Comparison of ENCODE assay signal across 8 cellular contexts in the genomic region with DNA sequence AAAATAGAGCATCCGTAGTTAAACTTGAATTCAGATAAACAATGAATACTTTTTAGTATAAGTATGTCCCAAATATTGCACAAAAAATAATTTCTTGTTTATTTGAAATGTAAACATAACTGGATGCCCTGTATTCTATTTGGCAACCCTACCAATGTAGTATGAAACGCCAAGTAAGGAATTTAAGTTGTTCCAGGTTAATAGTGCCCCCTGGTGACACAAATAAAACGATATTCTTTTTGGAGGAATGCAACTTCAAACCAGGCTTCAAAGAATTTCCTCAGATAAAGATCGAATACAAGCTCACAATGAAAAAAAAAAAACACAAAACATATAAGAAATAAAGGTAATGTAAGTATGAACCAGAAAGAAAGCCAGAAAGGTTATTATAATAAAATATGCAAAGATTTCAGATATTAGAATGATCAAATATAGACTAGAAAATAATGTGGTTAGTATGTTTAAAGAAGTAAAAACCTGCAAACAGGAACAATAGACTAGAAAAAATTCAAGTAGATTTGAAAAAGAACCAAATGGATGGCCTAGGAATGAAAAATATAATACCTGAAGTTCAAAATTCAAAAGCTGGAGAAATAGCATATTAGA. TPM values are rescaled to one million over a fixed set of nuclear protein-coding genes. Genes with fewer than 3 reads are reported as not detected.
DNase-seq lines count a peak whose midpoint lies in the region; ATAC-seq, FAIRE-seq and TF ChIP-seq lines count a peak whose summit lies in the region.

No MANE protein-coding gene starts in this region.

- H3K36me3 Mint-ChIP-seq in osteocyte (ENCODE audit: unreplicated experiment): no peaks in the 10 kb centered on the region

- no peaks in the 10 kb centered on the region; the same call in 1 of the 2 replicates for H3K23me2 ChIP-seq in H1 (ENCODE audit: low read depth, low read length)

- H2BK5ac ChIP-seq in H1 (ENCODE audit: low read depth, low read length): no peak overlapping the region

- H3K4ac ChIP-seq in H1 (replicated peaks; ENCODE audit: insufficient read length, low read depth, low read length): no peak overlapping the region

- H3K4me3 ChIP-seq in H1 (ENCODE audit: extremely low read depth in 1 of 4, insufficient read depth in 2 of 4, low read depth in 3 of 4, low read length in 4 of 4): no peak overlapping the region

- H3K4me2 ChIP-seq in H1 (ENCODE audit: insufficient read depth in 1 of 2, low read depth in 2 of 2, low read length in 2 of 2): no peak overlapping the region

- H3K9ac ChIP-seq in H1 (replicated peaks in 1 of 4; ENCODE audit: extremely low read depth in 1 of 4, low read depth in 3 of 4, low read length in 3 of 4): no peak overlapping the region

- DNase-seq in ACHN (peak; percentile 62), NCI-H69 (lab: John Stamatoyannopoulos, UW) (peak; percentile 49), H1 (ENCODE audit: low read depth in 1 of 2, low spot score in 2 of 2) (no peak), osteocyte (ENCODE audit: extremely low spot score, unreplicated experiment) (no peak), cardiac septum (ENCODE audit: low spot score) (no peak)
- no peak for DNase-seq in stimulated activated CD4-positive, alpha-beta T cell treated with anti-CD3 and anti-CD28 coated beads, Interleukin-2, amount 100 ng/mL, for 48 hours

- no peaks in the 10 kb centered on the region for H3K4me1 ChIP-seq in H1 (replicated peaks in 1 of 4; ENCODE audit: control insufficient read depth in 3 of 4, insufficient read depth in 4 of 4, low read length in 3 of 4)

- H2AFZ ChIP-seq in H1 (ENCODE audit: low read length): no peak overlapping the region

- intact Hi-C loops in cardiac septum (cut with DNase I): loop anchor here (2.0 to 10.0 kb wide), 2 partner anchors 52 to 232 kb away; a partner anchor contains a TSS

- peak; percentile 36 for TF ChIP-seq CTCF in GM12873 (IDR thresholded peaks at IDR 0.05; ENCODE audit: insufficient read depth, low read depth, low read length, missing control alignments)
- TF ChIP-seq CTCF in H1 (IDR thresholded peaks at IDR 0.05; ENCODE audit: control extremely low read depth in 1 of 3, insufficient read depth in 1 of 3, low read depth in 1 of 3, low read length in 3 of 3): peak in 2 of 3 experiments; percentile 28 to 43; a peak in 2 of 4 replicates
- TF ChIP-seq CTCF in osteocyte (IDR thresholded peaks at IDR 0.05): peak; percentile 60

- CTCF ChIA-PET in H1 (lab: Charles Lee; ENCODE audit: partially characterized antibody): interaction anchor here (0.6 to 5.5 kb wide), 23 partner anchors 9 to 510 kb away, joined by 3 to 56 read pairs (median 4); no protein-coding TSS in a partner anchor

- no peak overlapping the region for H2BK120ac ChIP-seq in H1 (replicated peaks; ENCODE audit: low read depth, low read length)

- H3K79me2 ChIP-seq in H1 (ENCODE audit: control insufficient read depth in 1 of 2, insufficient read depth in 2 of 2, low read length in 2 of 2): no peaks in the 10 kb centered on the region

- in situ Hi-C loops in ACHN (cut with HindIII; ENCODE audit: low pct_ligation_motif_present, low pct_unique_long_range_greater_than_20kb, low sequenced_read_pairs): no loop called here

- H3K27me3 Mint-ChIP-seq in osteocyte (ENCODE audit: unreplicated experiment): no peaks in the 10 kb centered on the region

- no peak overlapping the region for H3K23ac ChIP-seq in H1 (ENCODE audit: insufficient read length)

- H3K27ac ChIP-seq in H1 (ENCODE audit: low read depth, low read length): no peak overlapping the region

- no peak overlapping the region for H3K14ac ChIP-seq in H1 (ENCODE audit: insufficient read length)

- no peaks in the 10 kb centered on the region for H3K27me3 ChIP-seq in H1 (replicated peaks in 1 of 4; ENCODE audit: control insufficient read depth in 3 of 4, extremely low read depth in 1 of 4, insufficient read depth in 3 of 4, low read length in 3 of 4)

- no peak for ATAC-seq in esophagus mucosa

- no peaks in the 10 kb centered on the region for H3K79me1 ChIP-seq in H1 (ENCODE audit: low read depth, low read length)

- TF ChIP-seq POLR2A in H1 (IDR thresholded peaks at IDR 0.05; ENCODE audit: control extremely low read depth in 1 of 2, low read depth in 2 of 2, low read length in 2 of 2): no peak

- H2BK12ac ChIP-seq in H1 (ENCODE audit: low read depth, low read length): no peak overlapping the region

- no peak overlapping the region for H3K27ac Mint-ChIP-seq in osteocyte (ENCODE audit: unreplicated experiment)

- no peak overlapping the region for H2BK20ac ChIP-seq in H1 (ENCODE audit: low read length)

- H3K56ac ChIP-seq in H1 (replicated peaks; ENCODE audit: insufficient read length, low read depth, low read length): no peak overlapping the region

- no peak overlapping the region for H2BK15ac ChIP-seq in H1 (ENCODE audit: low read length)

- 50% methylated on average over 4 of the region's 4 CpGs; no CpG with 5 or more reads in 1 of the 2 experiments for WGBS in H1 (ENCODE audit: extremely low coverage in 1 of 2, insufficient coverage in 1 of 2, insufficient read length in 1 of 2, insufficient replicate concordance in 2 of 2, low coverage in 1 of 2, low lambda C conversion rate in 2 of 2, missing lambda C conversion rate in 1 of 2), 2 experiments

- FAIRE-seq in H1 (lab: Jason Lieb, UNC): peak; percentile 78

- POLR2A ChIA-PET in H1 (lab: Charles Lee; ENCODE audit: partially characterized antibody): no interaction called here

- H3K4me3 Mint-ChIP-seq in osteocyte (ENCODE audit: unreplicated experiment): no peak overlapping the region

- no peaks in the 10 kb centered on the region for H3K36me3 ChIP-seq in H1 (ENCODE audit: control insufficient read depth in 2 of 4, insufficient read depth in 4 of 4, low read length in 3 of 4)

- no peak overlapping the region for H4K91ac ChIP-seq in H1 (replicated peaks; ENCODE audit: insufficient read length, low read length)

- H3K4me1 Mint-ChIP-seq in osteocyte (ENCODE audit: unreplicated experiment): peaks cover 9% of the 10 kb centered on the region

- peak; percentile 69 to 75 for TF ChIP-seq RAD21 in H1 (IDR thresholded peaks at IDR 0.05 in 1 of 2, conservative IDR thresholded peaks at IDR 0.05 in 1 of 2; ENCODE audit: low read depth in 2 of 2, low read length in 2 of 2)

- no peaks in the 10 kb centered on the region for H4K20me1 ChIP-seq in H1 (replicated peaks in 1 of 2; ENCODE audit: control insufficient read depth in 1 of 2, insufficient read depth in 2 of 2, low read length in 2 of 2)

- no peak overlapping the region for H4K5ac ChIP-seq in H1 (ENCODE audit: insufficient read length, low read depth, low read length)

- no peak for TF ChIP-seq EP300 in H1 (IDR thresholded peaks at IDR 0.05; ENCODE audit: borderline replicate concordance in 1 of 2, low read depth in 2 of 2, low read length in 2 of 2)

- no peak overlapping the region for H3K18ac ChIP-seq in H1 (ENCODE audit: extremely low read depth, low read length)

- no peak overlapping the region for H4K8ac ChIP-seq in H1 (ENCODE audit: extremely low read depth, insufficient read depth, low read length)

- peaks cover 6% of the 10 kb centered on the region for H3K9me3 Mint-ChIP-seq in osteocyte (ENCODE audit: unreplicated experiment)

- H2AK5ac ChIP-seq in H1 (ENCODE audit: low read depth, low read length): no peak overlapping the region

- no peaks in the 10 kb centered on the region for H3K9me3 ChIP-seq in H1 (ENCODE audit: insufficient read depth in 2 of 2, low read depth in 1 of 2, low read length in 1 of 2)

TF ChIP-seq in H1, 55 proteins besides CTCF, POLR2A, EP300 and RAD21 (continues in another document):
- no peak for TF ChIP-seq SIRT6 (IDR thresholded peaks at IDR 0.05; ENCODE audit: low read length)
- TF ChIP-seq CBX5 (IDR thresholded peaks at IDR 0.05; ENCODE audit: low read depth, low read length): no peak
- TF ChIP-seq POLR2AphosphoS5 (IDR thresholded peaks at IDR 0.05; ENCODE audit: low read depth, low read length): no peak
- no peak for TF ChIP-seq CBX8 (IDR thresholded peaks at IDR 0.05; ENCODE audit: borderline replicate concordance, low read depth, low read length)
- no peak for TF ChIP-seq GTF2F1 (IDR thresholded peaks at IDR 0.05; ENCODE audit: borderline replicate concordance, low read depth, low read length)
- TF ChIP-seq TAF1 (IDR thresholded peaks at IDR 0.05; ENCODE audit: low read depth, low read length): no peak
- TF ChIP-seq TAF7 (optimal IDR thresholded peaks at IDR 0.05; ENCODE audit: borderline replicate concordance, low read depth, low read length): no peak
- TF ChIP-seq, protein P1, sequence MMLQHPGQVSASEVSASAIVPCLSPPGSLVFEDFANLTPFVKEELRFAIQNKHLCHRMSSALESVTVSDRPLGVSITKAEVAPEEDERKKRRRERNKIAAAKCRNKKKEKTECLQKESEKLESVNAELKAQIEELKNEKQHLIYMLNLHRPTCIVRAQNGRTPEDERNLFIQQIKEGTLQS (IDR thresholded peaks at IDR 0.05; ENCODE audit: insufficient read depth, low read depth, low read length): no peak
- TF ChIP-seq NRF1 (IDR thresholded peaks at IDR 0.05; ENCODE audit: low read depth, low read length): no peak
- TF ChIP-seq PHF8 (conservative IDR thresholded peaks at IDR 0.05; ENCODE audit: low read depth, low read length): no peak
- no peak for TF ChIP-seq CHD1 (IDR thresholded peaks at IDR 0.05; ENCODE audit: low read depth, low read length)

RNA-seq across cellular contexts. Expression of a gene that starts 18.4 kb away (rescaled TPM):
- 15.2 and 16.9 TPM in 2 replicates for total RNA-seq in H1 (2021; fragmentation: NEBNext Ultra II Directional; extraction: Animal tissue kit (Norgen Biotek cat#: 25700))
- 1.8 and 4.7 TPM in 2 replicates for polyA plus RNA-seq in H1 (2011; rRNA removed)
- polyA plus RNA-seq in H1 (2011; cell fraction: cytosol; rRNA removed): 5.2 TPM
- 1.6 TPM for polyA plus RNA-seq in H1 (2011; cell fraction: nucleus; rRNA removed)
- polyA plus RNA-seq in H1 (2012, experiment 1 of 2): 7.8 to 15.4 TPM (median 8.2 TPM) in 4 replicates
- 2.5 TPM for polyA plus RNA-seq in H1 (2012, experiment 2 of 2)
- polyA plus RNA-seq in H1 (2013, experiment 1 of 2): 27.1 TPM
- 27.4 TPM for polyA plus RNA-seq in H1 (2013, experiment 2 of 2)
- polyA minus RNA-seq in H1 (2011; rRNA and poly(A)+ RNA removed): 3.5 and 5.0 TPM in 2 replicates
- 2.3 TPM for polyA minus RNA-seq in H1 (2011; cell fraction: cytosol; rRNA and poly(A)+ RNA removed)
- 6.7 TPM for polyA minus RNA-seq in H1 (2011; cell fraction: nucleus; rRNA and poly(A)+ RNA removed)
- 4.4 and 4.5 TPM in 2 replicates for total RNA-seq in osteocyte
- 2.7 TPM for total RNA-seq in esophagus mucosa
- total RNA-seq in cardiac septum: 10.9 TPM

RNA-seq across cellular contexts. Expression of a gene that starts 53.8 kb away (rescaled TPM):
- 123 and 125 TPM in 2 replicates for total RNA-seq in H1 (2021; fragmentation: NEBNext Ultra II Directional; extraction: Animal tissue kit (Norgen Biotek cat#: 25700))
- polyA plus RNA-seq in H1 (2011; rRNA removed): 22.5 and 31.8 TPM in 2 replicates
- 34.2 TPM for polyA plus RNA-seq in H1 (2011; cell fraction: cytosol; rRNA removed)
- polyA plus RNA-seq in H1 (2011; cell fraction: nucleus; rRNA removed): 55.8 TPM
- polyA plus RNA-seq in H1 (2012, experiment 1 of 2): 53.6 to 96.1 TPM (median 59.3 TPM) in 4 replicates
- 5.2 TPM for polyA plus RNA-seq in H1 (2012, experiment 2 of 2)
- 93.0 TPM for polyA plus RNA-seq in H1 (2013, experiment 1 of 2)
- polyA plus RNA-seq in H1 (2013, experiment 2 of 2): 89.6 TPM
- 80.6 and 109 TPM in 2 replicates for polyA minus RNA-seq in H1 (2011; rRNA and poly(A)+ RNA removed)
- polyA minus RNA-seq in H1 (2011; cell fraction: cytosol; rRNA and poly(A)+ RNA removed): 30.3 TPM
- 86.1 TPM for polyA minus RNA-seq in H1 (2011; cell fraction: nucleus; rRNA and poly(A)+ RNA removed)
- 65.3 and 67.5 TPM in 2 replicates for total RNA-seq in osteocyte
- total RNA-seq in esophagus mucosa: 9.1 TPM
- 54.1 TPM for total RNA-seq in cardiac septum

Comparison
In these comparisons a context has a peak if more than half of its experiments do, and no peak if none do; other contexts are left out.
1. DNase-seq: peak in ACHN (single experiment) and NCI-H69 (single experiment); none in H1 (0 of 2), osteocyte (single experiment), stimulated activated CD4-positive, alpha-beta T cell treated with anti-CD3 and anti-CD28 coated beads, Interleukin-2, amount 100 ng/mL, for 48 hours (0 of 2) and cardiac septum (single experiment).
2. Peak in every context shown above with its lines, with median percentiles within 50 percentile points of each other: CTCF ChIP-seq.